24 cellular contexts compared by ENCODE assay signal in the genomic region with DNA sequence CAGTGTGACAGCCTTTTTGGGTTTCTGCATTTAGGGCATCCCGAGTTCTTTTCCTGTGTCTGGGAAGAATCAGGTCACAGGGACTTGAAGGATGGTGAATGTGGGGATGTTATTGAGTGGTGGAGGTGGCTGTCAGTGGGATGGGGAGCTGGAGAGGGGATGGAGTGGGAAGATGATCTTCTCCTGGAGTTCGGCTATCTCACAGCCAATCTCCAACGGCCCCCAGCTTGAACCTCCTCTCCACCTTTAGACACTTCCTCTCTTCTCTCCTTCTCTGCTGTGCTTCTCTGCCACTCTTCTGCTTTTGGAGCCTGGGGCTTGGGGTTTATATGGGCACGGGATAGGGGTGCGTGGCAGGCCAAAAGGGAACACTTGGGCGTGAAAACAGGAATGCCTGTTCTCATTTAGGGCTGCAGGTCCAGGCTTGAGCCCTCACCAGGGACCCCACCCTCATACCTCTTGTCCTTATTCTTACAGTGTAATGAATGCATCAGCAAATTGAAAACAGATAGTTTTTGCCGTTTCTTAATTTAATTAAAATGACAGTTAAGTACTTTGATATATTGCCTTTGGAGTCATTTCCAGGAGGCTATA. TPM values are rescaled to one million over a fixed set of nuclear protein-coding genes. Genes with fewer than 3 reads are reported as not detected.
DNase-seq lines count a peak whose midpoint lies in the region; ATAC-seq and TF ChIP-seq lines count a peak whose summit lies in the region.
"Had no signal": no experiment of that assay in that cellular context is flagged by ENCODE, and none has a peak within 500 bp of the region (broad histone marks: within the 10 kb centered on the region; RNA-seq: fewer than 3 reads in every experiment).

No MANE protein-coding gene starts in this region.

- H3K27me3 Mint-ChIP-seq in activated T-cell treated with anti-CD3 and anti-CD28 coated beads, Interleukin-2, amount 50 U/mL, for 24 hours: peaks cover 6% of the 10 kb centered on the region
- no peaks in the 10 kb centered on the region for H3K27me3 Mint-ChIP-seq in activated naive CD8-positive, alpha-beta T cell treated with anti-CD3 and anti-CD28 coated beads for 36 hours
- H3K27me3 Mint-ChIP-seq: activated CD8-positive, alpha-beta T cell treated with anti-CD3 and anti-CD28 coated beads for 36 hours had no signal

- H3K27me3 ChIP-seq in neutrophil: no peaks in the 10 kb centered on the region
- H3K27me3 ChIP-seq in effector memory CD4-positive, alpha-beta T cell (replicated peaks; ENCODE audit: control insufficient read depth, insufficient read depth, low read length, poor library complexity, severe bottlenecking): no peaks in the 10 kb centered on the region
- H3K27me3 ChIP-seq: adrenal gland, right lobe of liver had no signal

- no peaks in the 10 kb centered on the region for H3K9me3 ChIP-seq in HEK293 (ENCODE audit: control insufficient read depth, insufficient read depth, low read depth, low read length)
- H3K9me3 ChIP-seq in neutrophil: no peaks in the 10 kb centered on the region
- no peaks in the 10 kb centered on the region for H3K9me3 ChIP-seq in effector memory CD4-positive, alpha-beta T cell (ENCODE audit: control insufficient read depth, low read length)
- H3K9me3 ChIP-seq: adrenal gland, right lobe of liver had no signal

- no peak for TF ChIP-seq CTCF in HEK293 (tag by site-specific recombination; IDR thresholded peaks at IDR 0.05)
- TF ChIP-seq CTCF in neutrophil (IDR thresholded peaks at IDR 0.05): no peak

- no peak for DNase-seq in activated T-cell treated with anti-CD3 and anti-CD28 coated beads, Interleukin-2, amount 50 U/mL, for 24 hours
- no peak for DNase-seq in activated T-cell treated with anti-CD3 and anti-CD28 coated beads, Interleukin-2, amount 50 U/mL, for 48 hours
- DNase-seq in activated naive CD8-positive, alpha-beta T cell treated with anti-CD3 and anti-CD28 coated beads for 36 hours: no peak
- no peak for DNase-seq in effector memory CD4-positive, alpha-beta T cell
- DNase-seq: activated CD8-positive, alpha-beta T cell treated with anti-CD3 and anti-CD28 coated beads for 36 hours; activated T-cell treated with anti-CD3 and anti-CD28 coated beads, Interleukin-2, amount 50 U/mL, for 4 hours; adrenal gland; glutamatergic neuron; GOT3; NCI-H1092 treated with DMSO at 0.1 percent for 48 hours; NCI-H2081; NCI-H82; nephron progenitor cell; right lobe of liver; SIG-M5 had no signal

- peak overlapping the region; percentile 55 for H3K27ac Mint-ChIP-seq in activated T-cell treated with anti-CD3 and anti-CD28 coated beads, Interleukin-2, amount 50 U/mL, for 24 hours
- peak overlapping the region; percentile 81 for H3K27ac Mint-ChIP-seq in activated naive CD8-positive, alpha-beta T cell treated with anti-CD3 and anti-CD28 coated beads for 36 hours
- H3K27ac Mint-ChIP-seq: T-helper 1 cell treated with Interleukin-12 subunit alpha and Interleukin-12 subunit beta and Interleukin-4 antibody, amounts not matched to agents 30 μg/mL and 1 μg/mL, for 36 hours had no signal

- H3K36me3 Mint-ChIP-seq in activated T-cell treated with anti-CD3 and anti-CD28 coated beads, Interleukin-2, amount 50 U/mL, for 24 hours (ENCODE audit: low read depth): peaks cover 35% of the 10 kb centered on the region
- peaks cover 19% of the 10 kb centered on the region for H3K36me3 Mint-ChIP-seq in activated naive CD8-positive, alpha-beta T cell treated with anti-CD3 and anti-CD28 coated beads for 36 hours

- H3K4me3 Mint-ChIP-seq in activated T-cell treated with anti-CD3 and anti-CD28 coated beads, Interleukin-2, amount 50 U/mL, for 24 hours: no peak overlapping the region
- H3K4me3 Mint-ChIP-seq in activated naive CD8-positive, alpha-beta T cell treated with anti-CD3 and anti-CD28 coated beads for 36 hours: peak overlapping the region; percentile 25
- H3K4me3 Mint-ChIP-seq: activated CD8-positive, alpha-beta T cell treated with anti-CD3 and anti-CD28 coated beads for 36 hours; nephron progenitor cell; T-helper 1 cell treated with Interleukin-12 subunit alpha and Interleukin-12 subunit beta and Interleukin-4 antibody, amounts not matched to agents 30 μg/mL and 1 μg/mL, for 36 hours had no signal

- POLR2A ChIA-PET in HEK293 (lab: Yijun Ruan, JAX): interaction anchor here (0.6 kb wide), 1 partner anchor 10 kb away, joined by 3 read pairs; no protein-coding TSS in a partner anchor

- no peak for ATAC-seq in GM19328 (IDR thresholded peaks at IDR 0.05; ENCODE audit: unreplicated experiment)
- no peak for ATAC-seq in GM21786 (IDR thresholded peaks at IDR 0.05; ENCODE audit: unreplicated experiment)
- ATAC-seq: activated CD8-positive, alpha-beta T cell treated with anti-CD3 and anti-CD28 coated beads for 36 hours; activated T-cell treated with anti-CD3 and anti-CD28 coated beads, Interleukin-2, amount 50 U/mL, for 4 hours; HepG2; right lobe of liver had no signal

- CTCF ChIA-PET in HEK293 (lab: Yijun Ruan, JAX): no interaction called here

- peaks cover 71% of the 10 kb centered on the region for H3K4me1 Mint-ChIP-seq in activated T-cell treated with anti-CD3 and anti-CD28 coated beads, Interleukin-2, amount 50 U/mL, for 24 hours (ENCODE audit: low read depth)
- H3K4me1 Mint-ChIP-seq in activated naive CD8-positive, alpha-beta T cell treated with anti-CD3 and anti-CD28 coated beads for 36 hours: peaks cover 52% of the 10 kb centered on the region
- H3K4me1 Mint-ChIP-seq: nephron progenitor cell had no signal

- H3K4me1 ChIP-seq in HEK293 (ENCODE audit: control insufficient read depth, insufficient read depth, low read length) (peaks cover 42% of the 10 kb centered on the region), neutrophil (ENCODE audit: control insufficient read depth in 1 of 2, insufficient read depth in 1 of 2, low read depth in 1 of 2, low read length in 1 of 2) (peaks cover 4 to 5% of the 10 kb centered on the region in 2 experiments)
- H3K4me1 ChIP-seq in effector memory CD4-positive, alpha-beta T cell (ENCODE audit: control insufficient read depth, insufficient read depth, low read length, poor library complexity, severe bottlenecking): peaks cover 18% of the 10 kb centered on the region

- H3K27ac ChIP-seq in HEK293 (ENCODE audit: extremely low read depth, low read depth, low read length) (no peak overlapping the region), neutrophil (peak overlapping the region; percentile 18)
- no peak overlapping the region for H3K27ac ChIP-seq in effector memory CD4-positive, alpha-beta T cell (ENCODE audit: insufficient read depth, low read length, poor library complexity, severe bottlenecking)
- H3K27ac ChIP-seq: adrenal gland; BLaER1 treated with 17β-estradiol and CSF1 and Interleukin-3, amounts not matched to agents 10 nM and 100 nM; coronary artery; right lobe of liver; VCaP had no signal

- H3K9me3 Mint-ChIP-seq in activated T-cell treated with anti-CD3 and anti-CD28 coated beads, Interleukin-2, amount 50 U/mL, for 24 hours: no peaks in the 10 kb centered on the region
- H3K9me3 Mint-ChIP-seq in activated naive CD8-positive, alpha-beta T cell treated with anti-CD3 and anti-CD28 coated beads for 36 hours: no peaks in the 10 kb centered on the region
- H3K9me3 Mint-ChIP-seq: activated CD8-positive, alpha-beta T cell treated with anti-CD3 and anti-CD28 coated beads for 36 hours; activated T-cell treated with anti-CD3 and anti-CD28 coated beads, Interleukin-2, amount 50 U/mL, for 4 hours; T-helper 1 cell treated with Interleukin-12 subunit alpha and Interleukin-12 subunit beta and Interleukin-4 antibody, amounts not matched to agents 30 μg/mL and 1 μg/mL, for 36 hours had no signal

- H3K4me3 ChIP-seq in HEK293 (ENCODE audit: low read depth, low read length) (no peak overlapping the region), neutrophil (ENCODE audit: low read depth in 1 of 2, low read length in 1 of 2) (no peak overlapping the region)
- H3K4me3 ChIP-seq in effector memory CD4-positive, alpha-beta T cell (ENCODE audit: insufficient read depth, low read depth, low read length, poor library complexity, severe bottlenecking): no peak overlapping the region
- H3K4me3 ChIP-seq: adrenal gland; BLaER1 treated with 17β-estradiol and CSF1 and Interleukin-3, amounts not matched to agents 10 nM and 100 nM; coronary artery; right lobe of liver had no signal

- H3K36me3 ChIP-seq in HEK293 (ENCODE audit: control insufficient read depth in 2 of 2, insufficient read depth in 1 of 2, low read length in 2 of 2): peaks cover 21 to 25% of the 10 kb centered on the region in 2 experiments
- peaks cover 14% of the 10 kb centered on the region for H3K36me3 ChIP-seq in neutrophil
- peaks cover 6% of the 10 kb centered on the region for H3K36me3 ChIP-seq in effector memory CD4-positive, alpha-beta T cell (ENCODE audit: control insufficient read depth, insufficient read depth, low read length)
- H3K36me3 ChIP-seq: adrenal gland had no signal

TF ChIP-seq in HEK293, 187 proteins besides CTCF, POLR2A, EP300 and RAD21 (continues in another document):
- TF ChIP-seq ZIC2 (tag by site-specific recombination; IDR thresholded peaks at IDR 0.05): no peak
- TF ChIP-seq ZNF114 (tag by site-specific recombination; IDR thresholded peaks at IDR 0.05): no peak
- TF ChIP-seq, protein P1, sequence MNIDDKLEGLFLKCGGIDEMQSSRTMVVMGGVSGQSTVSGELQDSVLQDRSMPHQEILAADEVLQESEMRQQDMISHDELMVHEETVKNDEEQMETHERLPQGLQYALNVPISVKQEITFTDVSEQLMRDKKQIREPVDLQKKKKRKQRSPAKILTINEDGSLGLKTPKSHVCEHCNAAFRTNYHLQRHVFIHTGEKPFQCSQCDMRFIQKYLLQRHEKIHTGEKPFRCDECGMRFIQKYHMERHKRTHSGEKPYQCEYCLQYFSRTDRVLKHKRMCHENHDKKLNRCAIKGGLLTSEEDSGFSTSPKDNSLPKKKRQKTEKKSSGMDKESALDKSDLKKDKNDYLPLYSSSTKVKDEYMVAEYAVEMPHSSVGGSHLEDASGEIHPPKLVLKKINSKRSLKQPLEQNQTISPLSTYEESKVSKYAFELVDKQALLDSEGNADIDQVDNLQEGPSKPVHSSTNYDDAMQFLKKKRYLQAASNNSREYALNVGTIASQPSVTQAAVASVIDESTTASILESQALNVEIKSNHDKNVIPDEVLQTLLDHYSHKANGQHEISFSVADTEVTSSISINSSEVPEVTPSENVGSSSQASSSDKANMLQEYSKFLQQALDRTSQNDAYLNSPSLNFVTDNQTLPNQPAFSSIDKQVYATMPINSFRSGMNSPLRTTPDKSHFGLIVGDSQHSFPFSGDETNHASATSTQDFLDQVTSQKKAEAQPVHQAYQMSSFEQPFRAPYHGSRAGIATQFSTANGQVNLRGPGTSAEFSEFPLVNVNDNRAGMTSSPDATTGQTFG (tag by site-specific recombination; IDR thresholded peaks at IDR 0.05; ENCODE audit: borderline replicate concordance): no peak
- TF ChIP-seq ZFHX2 (tag by site-specific recombination; conservative IDR thresholded peaks at IDR 0.05): 0 out of 2 replicates have a peak, but pooled peaks have one; percentile 36
- no peak for TF ChIP-seq ZNF10 (tag by site-specific recombination; IDR thresholded peaks at IDR 0.05)
- TF ChIP-seq EGR2 (tag by site-specific recombination; IDR thresholded peaks at IDR 0.05; ENCODE audit: low read depth): peak; percentile 55; the same call in 1 of the 2 replicates

RNA-seq across cellular contexts. Expression of a gene that starts 37.5 kb away (rescaled TPM):
- total RNA-seq in activated naive CD8-positive, alpha-beta T cell treated with anti-CD3 and anti-CD28 coated beads for 36 hours: 10 to 100 TPM; 53.8 to 54.5 TPM
